19 cellular contexts compared by ENCODE assay signal in the genomic region with DNA sequence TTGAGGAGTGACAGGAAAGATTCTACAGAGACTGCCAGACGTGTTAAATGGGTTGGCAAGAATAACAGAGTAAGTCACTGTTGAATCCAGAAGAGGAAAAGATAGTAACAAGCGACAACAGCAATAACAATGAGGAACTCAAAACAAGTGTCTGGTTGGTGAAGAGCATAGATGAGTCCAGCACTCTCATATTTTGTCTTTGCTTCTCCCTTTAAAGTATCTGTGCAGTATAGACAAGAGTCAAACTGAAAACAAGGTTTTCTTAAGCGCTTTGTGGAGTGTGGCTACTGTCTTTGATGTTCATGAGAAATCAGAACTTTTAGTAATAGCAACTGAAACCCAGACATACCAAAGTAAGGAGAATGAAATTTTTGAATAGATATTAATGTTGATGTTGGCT.
DNase-seq lines count a peak whose midpoint lies in the region; ATAC-seq, FAIRE-seq and TF ChIP-seq lines count a peak whose summit lies in the region.
"Had no signal": no experiment of that assay in that cellular context is flagged by ENCODE, and none has a peak within 500 bp of the region (broad histone marks: within the 10 kb centered on the region; RNA-seq: fewer than 3 reads in every experiment).

No MANE protein-coding gene starts in this region.

- H3K27me3 Mint-ChIP-seq in chondrocyte (ENCODE audit: low read depth): no peaks in the 10 kb centered on the region
- H3K27me3 Mint-ChIP-seq: CD4-positive, alpha-beta T cell had no signal

- WGBS in prostate gland: 69% methylated on average over 3 of the region's 3 CpGs

- H3K36me3 Mint-ChIP-seq in chondrocyte (ENCODE audit: low read depth): no peaks in the 10 kb centered on the region

- TF ChIP-seq CTCF in GM12865 (IDR thresholded peaks at IDR 0.05; ENCODE audit: insufficient read depth, low read depth, low read length, missing control alignments): no peak
- no peak for TF ChIP-seq CTCF in chondrocyte (IDR thresholded peaks at IDR 0.05)
- TF ChIP-seq CTCF in prostate gland (IDR thresholded peaks at IDR 0.05): no peak

- DNase-seq in GM12865 (ENCODE audit: low read depth) (peak; percentile 60), chondrocyte (ENCODE audit: low spot score) (no peak), H54 (ENCODE audit: insufficient read length, low spot score) (no peak), prostate gland (ENCODE audit: low spot score) (no peak)
- DNase-seq: activated CD4-positive, CD25-positive, alpha-beta regulatory T cell; activated gamma-delta T cell treated with Interleukin-2 at 50 U/mL for 16 hours; CD4-positive, alpha-beta T cell; effector memory CD8-positive, alpha-beta T cell; HCEC 1CT; kidney; mammary epithelial cell; NCI-H1436 treated with DMSO at 0.1 percent for 48 hours; ovary had no signal

- FAIRE-seq in H54 (lab: Jason Lieb, UNC): no peak
- FAIRE-seq: kidney had no signal

- no peaks in the 10 kb centered on the region for H3K36me3 ChIP-seq in prostate gland
- H3K36me3 ChIP-seq: ovary, suprapubic skin had no signal

- no peak overlapping the region for H3K27ac Mint-ChIP-seq in chondrocyte (ENCODE audit: unreplicated experiment)
- H3K27ac Mint-ChIP-seq: CD4-positive, alpha-beta T cell; effector memory CD8-positive, alpha-beta T cell had no signal

- no peaks in the 10 kb centered on the region for H3K4me1 ChIP-seq in prostate gland (replicated peaks)
- H3K4me1 ChIP-seq: suprapubic skin had no signal

- peak; percentile 39 for ATAC-seq in GM19035 (IDR thresholded peaks at IDR 0.05; ENCODE audit: unreplicated experiment)
- peak; percentile 56 for ATAC-seq in HG02840 (IDR thresholded peaks at IDR 0.05; ENCODE audit: low FRiP score, unreplicated experiment)
- peak; percentile 40 for ATAC-seq in HG03521 (IDR thresholded peaks at IDR 0.05; ENCODE audit: unreplicated experiment)
- no peak for ATAC-seq in HG03571 (IDR thresholded peaks at IDR 0.05; ENCODE audit: unreplicated experiment)
- ATAC-seq: effector memory CD8-positive, alpha-beta T cell; sciatic nerve had no signal

- H3K4me1 Mint-ChIP-seq in chondrocyte (ENCODE audit: low read depth): peaks cover 29% of the 10 kb centered on the region

- no peaks in the 10 kb centered on the region for H3K27me3 ChIP-seq in prostate gland (replicated peaks; ENCODE audit: insufficient read depth)
- H3K27me3 ChIP-seq: ovary, suprapubic skin had no signal

- H3K4me3 Mint-ChIP-seq in chondrocyte (ENCODE audit: unreplicated experiment): no peak overlapping the region
- H3K4me3 Mint-ChIP-seq: CD4-positive, alpha-beta T cell; effector memory CD8-positive, alpha-beta T cell had no signal

- H3K9me3 ChIP-seq in prostate gland: no peaks in the 10 kb centered on the region
- H3K9me3 ChIP-seq: ovary, suprapubic skin had no signal

- H3K9me3 Mint-ChIP-seq in chondrocyte (ENCODE audit: low read depth): peaks cover 5% of the 10 kb centered on the region
- H3K9me3 Mint-ChIP-seq: effector memory CD8-positive, alpha-beta T cell had no signal

- intact Hi-C loops in prostate gland (cut with DNase I): no loop called here

- H3K4me3 ChIP-seq in GM12865 (ENCODE audit: low read depth, low read length) (no peak overlapping the region), prostate gland (no peak overlapping the region)
- H3K4me3 ChIP-seq: ovary, suprapubic skin had no signal

- TF ChIP-seq POLR2A in H54 (IDR thresholded peaks at IDR 0.05; ENCODE audit: low read depth, low read length): no peak
- no peak for TF ChIP-seq POLR2A in prostate gland (IDR thresholded peaks at IDR 0.05)

- no peak overlapping the region for H3K27ac ChIP-seq in prostate gland
- H3K27ac ChIP-seq: ovary, suprapubic skin had no signal
